ENCODE assay signal across 16 cellular contexts in the genomic region with DNA sequence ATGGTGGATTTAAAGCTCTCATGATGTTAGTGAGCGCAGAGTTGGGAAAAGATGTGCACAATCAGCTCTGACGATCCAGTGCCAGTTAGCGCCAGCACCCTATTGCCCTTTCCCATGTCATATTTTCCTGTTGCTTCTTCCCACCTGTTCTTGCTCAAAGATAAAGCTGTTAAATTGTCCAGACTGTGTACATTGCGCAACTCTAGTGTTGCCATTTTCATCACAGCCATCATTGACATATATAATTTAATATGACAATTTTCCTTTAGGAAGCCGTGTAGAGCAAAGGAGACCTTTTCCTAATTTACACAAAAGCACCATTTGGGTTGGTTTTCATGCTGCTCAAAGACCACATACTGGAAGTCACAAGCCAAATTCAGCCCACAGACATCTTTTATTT. TPM values are rescaled to one million over a fixed set of nuclear protein-coding genes. Genes with fewer than 3 reads are reported as not detected.
DNase-seq lines count a peak whose midpoint lies in the region; ATAC-seq and TF ChIP-seq lines count a peak whose summit lies in the region.
"Had no signal": no experiment of that assay in that cellular context is flagged by ENCODE, and none has a peak within 500 bp of the region (broad histone marks: within the 10 kb centered on the region; RNA-seq: fewer than 3 reads in every experiment).

No MANE protein-coding gene starts in this region.

- no peak overlapping the region for H3K4me3 ChIP-seq in GM23338

- no peaks in the 10 kb centered on the region for H3K9me2 ChIP-seq in GM23338 (ENCODE audit: insufficient read depth)

- H3K27ac ChIP-seq in GM23338 (ENCODE audit: low read depth), result no peak overlapping the region
- H3K27ac ChIP-seq: 22Rv1 had no signal

- DNase-seq in NCI-H2081 (lab: John Stamatoyannopoulos, UW), result peak; percentile 18 to 67
- no peak for DNase-seq in NCI-H2081 treated with DMSO at 0.1 percent for 48 hours (lab: John Stamatoyannopoulos, UW)
- no peak for DNase-seq in GM23338 (ENCODE audit: low spot score)
- DNase-seq in SK-N-DZ (ENCODE audit: low spot score), result peak; percentile 20
- DNase-seq in A172 (ENCODE audit: low spot score), result no peak
- DNase-seq: BE2C; C1 segment of cervical spinal cord; CD4-positive, CD25-positive, alpha-beta regulatory T cell; CD8-positive, alpha-beta memory T cell; COR-L47; DMS 273 treated with DMSO at 0.1 percent for 48 hours; GOT3; H9 had no signal

- no peaks in the 10 kb centered on the region for H3K9me3 Mint-ChIP-seq in GM23338
- H3K9me3 Mint-ChIP-seq in stimulated activated memory B cell treated with anti-CD40 and anti-IgM and Interleukin-4, amounts not matched to agents 10 μg/mL and 1 μg/mL and 100 μg/mL, for 72 hours, result peaks cover 7% of the 10 kb centered on the region
- H3K9me3 Mint-ChIP-seq: H9 had no signal

- H3K79me2 ChIP-seq in GM23338 (replicated peaks; ENCODE audit: insufficient read depth), result no peaks in the 10 kb centered on the region

- H3K27me3 Mint-ChIP-seq in GM23338 (ENCODE audit: insufficient read depth, low read depth, poor library complexity), result peaks cover 9% of the 10 kb centered on the region
- H3K27me3 Mint-ChIP-seq in stimulated activated memory B cell treated with anti-CD40 and anti-IgM and Interleukin-4, amounts not matched to agents 10 μg/mL and 1 μg/mL and 100 μg/mL, for 72 hours, result no peaks in the 10 kb centered on the region
- H3K27me3 Mint-ChIP-seq: CD4-positive, CD25-positive, alpha-beta regulatory T cell; CD8-positive, alpha-beta memory T cell had no signal

- no peaks in the 10 kb centered on the region for H3F3A ChIP-seq in GM23338 (replicated peaks; ENCODE audit: low read depth)

- peaks cover 9% of the 10 kb centered on the region for H3K4me1 ChIP-seq in GM23338 (ENCODE audit: insufficient read depth)

- peaks cover 5% of the 10 kb centered on the region; the same call in 2 of the 3 replicates for H3K4me1 Mint-ChIP-seq in GM23338
- peaks cover 68% of the 10 kb centered on the region for H3K4me1 Mint-ChIP-seq in stimulated activated memory B cell treated with anti-CD40 and anti-IgM and Interleukin-4, amounts not matched to agents 10 μg/mL and 1 μg/mL and 100 μg/mL, for 72 hours

- H2AFZ ChIP-seq in GM23338, result peak overlapping the region; percentile 23; the same call in 1 of the 2 replicates

- no peaks in the 10 kb centered on the region for H3K27me3 ChIP-seq in GM23338 (ENCODE audit: insufficient read depth)
- H3K27me3 ChIP-seq: BE2C had no signal

- no peak overlapping the region for H3K4me3 Mint-ChIP-seq in GM23338
- no peak overlapping the region for H3K4me3 Mint-ChIP-seq in stimulated activated memory B cell treated with anti-CD40 and anti-IgM and Interleukin-4, amounts not matched to agents 10 μg/mL and 1 μg/mL and 100 μg/mL, for 72 hours
- H3K4me3 Mint-ChIP-seq: CD4-positive, CD25-positive, alpha-beta regulatory T cell; CD8-positive, alpha-beta memory T cell; H9 had no signal

- no peaks in the 10 kb centered on the region for H3K36me3 Mint-ChIP-seq in GM23338 (ENCODE audit: low read depth)
- H3K36me3 Mint-ChIP-seq in stimulated activated memory B cell treated with anti-CD40 and anti-IgM and Interleukin-4, amounts not matched to agents 10 μg/mL and 1 μg/mL and 100 μg/mL, for 72 hours, result no peaks in the 10 kb centered on the region
- H3K36me3 Mint-ChIP-seq: CD4-positive, CD25-positive, alpha-beta regulatory T cell; CD8-positive, alpha-beta memory T cell had no signal

- no peaks in the 10 kb centered on the region for H4K20me1 ChIP-seq in GM23338 (replicated peaks; ENCODE audit: insufficient read depth)

- no peak overlapping the region for H3K27ac Mint-ChIP-seq in GM23338
- H3K27ac Mint-ChIP-seq in stimulated activated memory B cell treated with anti-CD40 and anti-IgM and Interleukin-4, amounts not matched to agents 10 μg/mL and 1 μg/mL and 100 μg/mL, for 72 hours, result peak overlapping the region; percentile 99
- H3K27ac Mint-ChIP-seq: H9 had no signal

- no peaks in the 10 kb centered on the region for H3K36me3 ChIP-seq in GM23338 (ENCODE audit: insufficient read depth)
- H3K36me3 ChIP-seq: BE2C had no signal

- no peak overlapping the region for H3K4me2 ChIP-seq in GM23338

- no peak for ATAC-seq in GM23338
- no peak for ATAC-seq in stimulated activated memory B cell treated with anti-CD40 and anti-IgM and Interleukin-4, amounts not matched to agents 10 μg/mL and 1 μg/mL and 100 μg/mL, for 72 hours
- ATAC-seq in HG03139 (IDR thresholded peaks at IDR 0.05; ENCODE audit: unreplicated experiment), result no peak

- no peak for TF ChIP-seq CTCF in GM23338 (conservative IDR thresholded peaks at IDR 0.05; ENCODE audit: low read depth in 2 of 2)

TF ChIP-seq in GM23338, 12 proteins besides CTCF, POLR2A, EP300 and RAD21:
- TF ChIP-seq ZNF114 (CRISPR knock-in tag; IDR thresholded peaks at IDR 0.05) (no peak), CREB1 (CRISPR knock-in tag; IDR thresholded peaks at IDR 0.05; ENCODE audit: low read depth) (no peak), JUNB (IDR thresholded peaks at IDR 0.05; ENCODE audit: unreplicated experiment) (no peak), STAT1 (IDR thresholded peaks at IDR 0.05; ENCODE audit: unreplicated experiment) (no peak), EZH2phosphoT487 (IDR thresholded peaks at IDR 0.05; ENCODE audit: unreplicated experiment) (no peak)
- TF ChIP-seq, protein P1, sequence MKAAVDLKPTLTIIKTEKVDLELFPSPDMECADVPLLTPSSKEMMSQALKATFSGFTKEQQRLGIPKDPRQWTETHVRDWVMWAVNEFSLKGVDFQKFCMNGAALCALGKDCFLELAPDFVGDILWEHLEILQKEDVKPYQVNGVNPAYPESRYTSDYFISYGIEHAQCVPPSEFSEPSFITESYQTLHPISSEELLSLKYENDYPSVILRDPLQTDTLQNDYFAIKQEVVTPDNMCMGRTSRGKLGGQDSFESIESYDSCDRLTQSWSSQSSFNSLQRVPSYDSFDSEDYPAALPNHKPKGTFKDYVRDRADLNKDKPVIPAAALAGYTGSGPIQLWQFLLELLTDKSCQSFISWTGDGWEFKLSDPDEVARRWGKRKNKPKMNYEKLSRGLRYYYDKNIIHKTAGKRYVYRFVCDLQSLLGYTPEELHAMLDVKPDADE (IDR thresholded peaks at IDR 0.05), result no peak
- TF ChIP-seq, protein P2, sequence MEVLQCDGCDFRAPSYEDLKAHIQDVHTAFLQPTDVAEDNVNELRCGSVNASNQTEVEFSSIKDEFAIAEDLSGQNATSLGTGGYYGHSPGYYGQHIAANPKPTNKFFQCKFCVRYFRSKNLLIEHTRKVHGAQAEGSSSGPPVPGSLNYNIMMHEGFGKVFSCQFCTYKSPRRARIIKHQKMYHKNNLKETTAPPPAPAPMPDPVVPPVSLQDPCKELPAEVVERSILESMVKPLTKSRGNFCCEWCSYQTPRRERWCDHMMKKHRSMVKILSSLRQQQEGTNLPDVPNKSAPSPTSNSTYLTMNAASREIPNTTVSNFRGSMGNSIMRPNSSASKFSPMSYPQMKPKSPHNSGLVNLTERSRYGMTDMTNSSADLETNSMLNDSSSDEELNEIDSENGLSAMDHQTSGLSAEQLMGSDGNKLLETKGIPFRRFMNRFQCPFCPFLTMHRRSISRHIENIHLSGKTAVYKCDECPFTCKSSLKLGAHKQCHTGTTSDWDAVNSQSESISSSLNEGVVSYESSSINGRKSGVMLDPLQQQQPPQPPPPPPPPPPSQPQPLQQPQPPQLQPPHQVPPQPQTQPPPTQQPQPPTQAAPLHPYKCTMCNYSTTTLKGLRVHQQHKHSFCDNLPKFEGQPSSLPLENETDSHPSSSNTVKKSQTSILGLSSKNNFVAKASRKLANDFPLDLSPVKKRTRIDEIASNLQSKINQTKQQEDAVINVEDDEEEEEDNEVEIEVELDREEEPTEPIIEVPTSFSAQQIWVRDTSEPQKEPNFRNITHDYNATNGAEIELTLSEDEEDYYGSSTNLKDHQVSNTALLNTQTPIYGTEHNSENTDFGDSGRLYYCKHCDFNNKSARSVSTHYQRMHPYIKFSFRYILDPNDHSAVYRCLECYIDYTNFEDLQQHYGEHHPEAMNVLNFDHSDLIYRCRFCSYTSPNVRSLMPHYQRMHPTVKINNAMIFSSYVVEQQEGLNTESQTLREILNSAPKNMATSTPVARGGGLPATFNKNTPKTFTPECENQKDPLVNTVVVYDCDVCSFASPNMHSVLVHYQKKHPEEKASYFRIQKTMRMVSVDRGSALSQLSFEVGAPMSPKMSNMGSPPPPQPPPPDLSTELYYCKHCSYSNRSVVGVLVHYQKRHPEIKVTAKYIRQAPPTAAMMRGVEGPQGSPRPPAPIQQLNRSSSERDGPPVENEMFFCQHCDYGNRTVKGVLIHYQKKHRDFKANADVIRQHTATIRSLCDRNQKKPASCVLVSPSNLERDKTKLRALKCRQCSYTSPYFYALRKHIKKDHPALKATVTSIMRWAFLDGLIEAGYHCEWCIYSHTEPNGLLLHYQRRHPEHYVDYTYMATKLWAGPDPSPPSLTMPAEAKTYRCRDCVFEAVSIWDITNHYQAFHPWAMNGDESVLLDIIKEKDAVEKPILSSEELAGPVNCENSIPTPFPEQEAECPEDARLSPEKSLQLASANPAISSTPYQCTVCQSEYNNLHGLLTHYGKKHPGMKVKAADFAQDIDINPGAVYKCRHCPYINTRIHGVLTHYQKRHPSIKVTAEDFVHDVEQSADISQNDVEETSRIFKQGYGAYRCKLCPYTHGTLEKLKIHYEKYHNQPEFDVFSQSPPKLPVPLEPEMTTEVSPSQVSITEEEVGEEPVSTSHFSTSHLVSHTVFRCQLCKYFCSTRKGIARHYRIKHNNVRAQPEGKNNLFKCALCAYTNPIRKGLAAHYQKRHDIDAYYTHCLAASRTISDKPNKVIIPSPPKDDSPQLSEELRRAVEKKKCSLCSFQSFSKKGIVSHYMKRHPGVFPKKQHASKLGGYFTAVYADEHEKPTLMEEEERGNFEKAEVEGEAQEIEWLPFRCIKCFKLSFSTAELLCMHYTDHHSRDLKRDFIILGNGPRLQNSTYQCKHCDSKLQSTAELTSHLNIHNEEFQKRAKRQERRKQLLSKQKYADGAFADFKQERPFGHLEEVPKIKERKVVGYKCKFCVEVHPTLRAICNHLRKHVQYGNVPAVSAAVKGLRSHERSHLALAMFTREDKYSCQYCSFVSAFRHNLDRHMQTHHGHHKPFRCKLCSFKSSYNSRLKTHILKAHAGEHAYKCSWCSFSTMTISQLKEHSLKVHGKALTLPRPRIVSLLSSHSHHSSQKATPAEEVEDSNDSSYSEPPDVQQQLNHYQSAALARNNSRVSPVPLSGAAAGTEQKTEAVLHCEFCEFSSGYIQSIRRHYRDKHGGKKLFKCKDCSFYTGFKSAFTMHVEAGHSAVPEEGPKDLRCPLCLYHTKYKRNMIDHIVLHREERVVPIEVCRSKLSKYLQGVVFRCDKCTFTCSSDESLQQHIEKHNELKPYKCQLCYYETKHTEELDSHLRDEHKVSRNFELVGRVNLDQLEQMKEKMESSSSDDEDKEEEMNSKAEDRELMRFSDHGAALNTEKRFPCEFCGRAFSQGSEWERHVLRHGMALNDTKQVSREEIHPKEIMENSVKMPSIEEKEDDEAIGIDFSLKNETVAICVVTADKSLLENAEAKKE (CRISPR knock-in tag; IDR thresholded peaks at IDR 0.05), result no peak

RNA-seq across cellular contexts. Expression of a gene that starts 5.7 kb away (rescaled TPM):
- 1.1 TPM in 1 of 2 replicates, not detected in the other for total RNA-seq in GM23338 (2014; rRNA removed; shearing (Covaris generic))
- 0.21 and 0.45 TPM in 2 replicates for polyA plus RNA-seq in GM23338 (2016; fragmentation: Nextera tagmentation; extraction: Ambion mirVana)
- 0.10 TPM in 1 of 2 replicates, not detected in the other for polyA plus RNA-seq in SK-N-DZ (2014; cell fraction: cytosol; rRNA removed)
- 0.12 and 1.5 TPM in 2 replicates for polyA plus RNA-seq in SK-N-DZ (2014; cell fraction: nucleus; rRNA removed)
- not detected in 2 replicates for total RNA-seq in A172 (2014; rRNA removed; shearing (Covaris generic))
- total RNA-seq: H9 had no signal

Comparison
In these comparisons a context has a peak if more than half of its experiments do, and no peak if none do; other contexts are left out.
1. DNase-seq: peak in NCI-H2081 (2 of 2) and SK-N-DZ (single experiment); none in NCI-H2081 treated with DMSO at 0.1 percent for 48 hours (single experiment), GM23338 (single experiment) and A172 (single experiment).